7 cellular contexts compared by ENCODE assay signal in genomic region chr17:78358538-78359215, GRCh38. TPM values are rescaled to one million over a fixed set of nuclear protein-coding genes. Genes with fewer than 3 reads are reported as not detected.
A peak's percentile ranks its signal among the peaks of the same experiment; 100 is the strongest.
DNase-seq lines count a peak whose midpoint lies in the region; ATAC-seq and TF ChIP-seq lines count a peak whose summit lies in the region.

No MANE protein-coding gene starts in this region.

- H3K27ac ChIP-seq in HEK293 (ENCODE audit: extremely low read depth, low read depth, low read length), result no peak overlapping the region; the same call in 1 of the 2 replicates
- H3K27ac ChIP-seq in heart right ventricle, result peak overlapping the region; percentile 86 to 100 (median 96)

- CTCF ChIA-PET in HEK293 (lab: Yijun Ruan, JAX), result interaction anchor here (9.1 kb wide), 1 partner anchor 62 kb away, joined by 137 read pairs; no protein-coding TSS in a partner anchor

- peaks cover 0 to 18% of the 10 kb centered on the region in 2 experiments; a peak in 1 of 3 replicates for H3K36me3 ChIP-seq in HEK293 (ENCODE audit: control insufficient read depth in 2 of 2, insufficient read depth in 1 of 2, low read length in 2 of 2)
- peaks cover 0 to 45% (median 10%) of the 10 kb centered on the region in 9 donors for H3K36me3 ChIP-seq in heart right ventricle

- no peak for TF ChIP-seq CTCF in HEK293 (tag by site-specific recombination; IDR thresholded peaks at IDR 0.05)
- TF ChIP-seq CTCF in heart right ventricle (IDR thresholded peaks at IDR 0.05), result no peak
- no peak for TF ChIP-seq CTCF in retinal pigment epithelial cell (conservative IDR thresholded peaks at IDR 0.05; ENCODE audit: low read depth, low read length)
- no peak for TF ChIP-seq CTCF in GM10266 (IDR thresholded peaks at IDR 0.05; ENCODE audit: control insufficient read depth, insufficient read depth, low read depth, missing control alignments)

- H3K4me1 ChIP-seq in HEK293 (ENCODE audit: control insufficient read depth, insufficient read depth, low read length) (peaks cover 7% of the 10 kb centered on the region), heart right ventricle (peaks cover 15 to 60% (median 45%) of the 10 kb centered on the region in 9 donors)

- H3K27me3 ChIP-seq in heart right ventricle, result no peaks in the 10 kb centered on the region

- peak; percentile 57 to 69 for DNase-seq in activated T-cell treated with anti-CD3 and anti-CD28 coated beads, Interleukin-2, amount 50 U/mL, for 48 hours
- DNase-seq in heart right ventricle (peak in 1 of 2 donors; percentile 34), retinal pigment epithelial cell (ENCODE audit: low read depth) (no peak), GM10266 (ENCODE audit: extremely low spot score) (no peak)

- POLR2A ChIA-PET in HEK293 (lab: Yijun Ruan, JAX), result interaction anchor here (0.5 to 1.3 kb wide), 3 partner anchors 18 to 321 kb away, joined by 3 read pairs; no protein-coding TSS in a partner anchor

- H3K9me3 ChIP-seq in HEK293 (ENCODE audit: control insufficient read depth, insufficient read depth, low read depth, low read length), result no peaks in the 10 kb centered on the region
- H3K9me3 ChIP-seq in heart right ventricle, result no peaks in the 10 kb centered on the region

- H3K4me3 ChIP-seq in HEK293 (ENCODE audit: low read depth, low read length) (peak overlapping the region; percentile 76), heart right ventricle (peak overlapping the region; percentile 59 to 94 (median 86)), retinal pigment epithelial cell (ENCODE audit: low read length) (peak overlapping the region; percentile 86)

- no peak for ATAC-seq in heart right ventricle
- no peak for ATAC-seq in GM21367 (IDR thresholded peaks at IDR 0.05; ENCODE audit: unreplicated experiment)
- ATAC-seq in GM19351 (IDR thresholded peaks at IDR 0.05; ENCODE audit: unreplicated experiment), result no peak

- intact Hi-C loops in heart right ventricle (cut with DNase I), result loop anchor here in 1 of 10 donors (2.0 kb wide), 1 partner anchor 34 kb away; no protein-coding TSS in a partner anchor

- WGBS in heart right ventricle, 2 donors, result 37 to 38% methylated on average over 55 to 59 of the region's 59 CpGs

TF ChIP-seq in HEK293, 187 proteins besides CTCF, POLR2A, EP300 and RAD21:
- TF ChIP-seq GLIS1 (tag by site-specific recombination; IDR thresholded peaks at IDR 0.05) (peak; percentile 29; the same call in 1 of the 2 replicates), GLIS2 (tag by site-specific recombination; IDR thresholded peaks at IDR 0.05) (peak; percentile 46; the same call in 1 of the 2 replicates), PRDM1 (tag by site-specific recombination; IDR thresholded peaks at IDR 0.05) (no peak)

RNA-seq across cellular contexts. Expression of gene SOCS3, which starts 1.2 kb away (rescaled TPM):
- total RNA-seq in heart right ventricle, result 100 to 1,000 TPM in 2 of 10 donors, 10 to 100 TPM in 6, 1 to 10 TPM in 2; 7.7 to 189 (median 17.0) TPM
- polyA plus RNA-seq in heart right ventricle, result 10 to 100 TPM; 13.5 to 30.2 TPM

RNA-seq across cellular contexts. Expression of gene PGS1, which starts 19.8 kb away (rescaled TPM):
- 10 to 100 TPM; 14.7 to 28.4 (median 17.1) TPM for total RNA-seq in heart right ventricle
- polyA plus RNA-seq in heart right ventricle, result 10 to 100 TPM; 18.5 to 18.7 TPM

Comparison
In these comparisons a context has a peak if more than half of its experiments do, and no peak if none do; other contexts are left out.
1. DNase-seq: peak in activated T-cell treated with anti-CD3 and anti-CD28 coated beads, Interleukin-2, amount 50 U/mL, for 48 hours (2 of 2); none in retinal pigment epithelial cell (single experiment) and GM10266 (single experiment).
2. Peak in every context shown above with its lines, with median percentiles within 50 percentile points of each other: H3K4me3 ChIP-seq.